Comparison of ENCODE assay signal across 19 cellular contexts in the genomic region with DNA sequence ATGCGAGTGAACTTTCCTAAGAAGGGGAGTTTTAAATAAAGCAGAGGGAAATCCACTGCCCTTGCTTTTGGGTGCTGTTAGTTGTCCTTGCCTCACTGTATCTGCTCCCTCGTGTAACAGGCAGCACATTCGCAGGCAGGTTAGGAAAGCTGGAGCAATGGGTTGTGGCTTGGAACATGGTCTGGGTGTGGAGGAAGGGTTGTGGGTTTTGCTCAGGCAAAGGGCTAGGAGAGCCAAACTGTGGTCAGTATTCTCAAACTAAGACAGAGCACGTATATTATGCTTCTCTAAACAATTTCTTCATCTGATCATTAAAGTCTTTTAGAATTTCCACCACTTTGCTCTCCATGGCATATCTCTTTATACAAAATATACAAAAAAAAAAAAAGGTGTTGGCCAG.
"Had no signal": no experiment of that assay in that cellular context is flagged by ENCODE, and none has a peak within 500 bp of the region (broad histone marks: within the 10 kb centered on the region; RNA-seq: fewer than 3 reads in every experiment).

No MANE protein-coding gene starts in this region.

- FAIRE-seq: HepG2 had no signal

- H3K4me1 ChIP-seq: SJSA1 had no signal

- H3K4me3 ChIP-seq: K562, SJSA1, SK-N-MC had no signal

- H3K27ac ChIP-seq: KMS-11, SJSA1, SK-N-MC had no signal

- DNase-seq: MV-4-11, NCI-H1048, NCI-H1417 treated with DMSO at 0.1 percent for 48 hours, NCI-H146, NCI-H1694 treated with DMSO at 0.1 percent for 48 hours, NCI-H1930, NCI-H2081, NCI-H2107, NCI-H2227 treated with DMSO at 0.1 percent for 48 hours, NCI-H526 treated with DMSO at 0.1 percent for 48 hours, NCI-H774, Right ventricle myocardium superior, RPMI8226, SIG-M5 had no signal

- ATAC-seq: HepG2, K562 had no signal

- H3K36me3 ChIP-seq: SJSA1 had no signal

- H3K9me3 ChIP-seq: SJSA1 had no signal

- H3K27me3 ChIP-seq: SJSA1 had no signal

- H3K9ac ChIP-seq: KMS-11 had no signal

- H3K4me2 ChIP-seq: KMS-11 had no signal
